Comparison of ENCODE assay signal across 18 cellular contexts in genomic region chr3:160808838-160809237, GRCh38. TPM values are rescaled to one million over a fixed set of nuclear protein-coding genes. Genes with fewer than 3 reads are reported as not detected.
DNase-seq lines count a peak whose midpoint lies in the region; ATAC-seq and TF ChIP-seq lines count a peak whose summit lies in the region.
"Had no signal": no experiment of that assay in that cellular context is flagged by ENCODE, and none has a peak within 500 bp of the region (broad histone marks: within the 10 kb centered on the region; RNA-seq: fewer than 3 reads in every experiment).

No MANE protein-coding gene starts in this region.

- H3K9me3 Mint-ChIP-seq in WTC11: no peaks in the 10 kb centered on the region
- H3K9me3 Mint-ChIP-seq: activated CD4-positive, alpha-beta T cell treated with anti-CD3 and anti-CD28 coated beads, Interleukin-2, amount 10 ng/mL, durations not matched to agents 7 days and 5 days; H9 had no signal

- TF ChIP-seq EP300 in tibial nerve (IDR thresholded peaks at IDR 0.05): no peak

- no peak overlapping the region for H3K4me3 Mint-ChIP-seq in WTC11
- H3K4me3 Mint-ChIP-seq: activated CD4-positive, alpha-beta T cell treated with anti-CD3 and anti-CD28 coated beads, Interleukin-2, amount 10 ng/mL, durations not matched to agents 7 days and 5 days; H9 had no signal

- H3K27ac ChIP-seq in stomach smooth muscle (ENCODE audit: low read length) (peak overlapping the region; percentile 69), tibial nerve (no peak overlapping the region), spleen (no peak overlapping the region)
- H3K27ac ChIP-seq: ovary had no signal

- no peaks in the 10 kb centered on the region; the same call in 1 of the 2 replicates for H3K27me3 Mint-ChIP-seq in WTC11 (ENCODE audit: low read depth)

- TF ChIP-seq POLR2A in tibial nerve (IDR thresholded peaks at IDR 0.05) (no peak), spleen (IDR thresholded peaks at IDR 0.05) (no peak)

- intact Hi-C loops in spleen (cut with DNase I; ENCODE audit: low total_unique reads): no loop called here

- TF ChIP-seq CTCF in WTC11 (IDR thresholded peaks at IDR 0.05): no peak
- TF ChIP-seq CTCF in tibial nerve (IDR thresholded peaks at IDR 0.05): no peak
- TF ChIP-seq CTCF in spleen (IDR thresholded peaks at IDR 0.05 in 8 of 11, conservative IDR thresholded peaks at IDR 0.05 in 3 of 11): no peak

- no peaks in the 10 kb centered on the region for H3K9me3 ChIP-seq in stomach smooth muscle (ENCODE audit: control insufficient read depth in 2 of 2, low read length in 2 of 2)
- H3K9me3 ChIP-seq in tibial nerve: no peaks in the 10 kb centered on the region
- H3K9me3 ChIP-seq in spleen: no peaks in the 10 kb centered on the region
- H3K9me3 ChIP-seq: ovary, vagina had no signal

- 81 to 92% methylated on average over 3 of the region's 3 CpGs for WGBS in tibial nerve, 2 donors
- WGBS in spleen, 5 donors: 74 to 95% (median 82%) methylated on average over 3 of the region's 3 CpGs

- no peak overlapping the region for H3K27ac Mint-ChIP-seq in WTC11
- H3K27ac Mint-ChIP-seq: activated CD4-positive, alpha-beta T cell treated with anti-CD3 and anti-CD28 coated beads, Interleukin-2, amount 10 ng/mL, durations not matched to agents 7 days and 5 days had no signal

- peak; percentile 44 for DNase-seq in NCI-H2029 treated with DMSO at 0.1 percent for 48 hours (lab: John Stamatoyannopoulos, UW)
- no peak for DNase-seq in NCI-H2029 (lab: John Stamatoyannopoulos, UW)
- DNase-seq in cerebellum (ENCODE audit: low spot score): peak; percentile 71
- DNase-seq in left lobe of liver (ENCODE audit: low spot score): peak; percentile 89
- no peak for DNase-seq in WTC11 (ENCODE audit: low spot score)
- no peak for DNase-seq in tibial nerve (ENCODE audit: low spot score in 2 of 2)
- DNase-seq in spleen: no peak
- DNase-seq: activated CD4-positive, alpha-beta T cell treated with anti-CD3 and anti-CD28 coated beads, Interleukin-2, amount 10 ng/mL, durations not matched to agents 7 days and 5 days; effector CD4-positive, alpha-beta T cell; H9; ovary; small intestine; stimulated activated CD4-positive, alpha-beta T cell treated with anti-CD3 and anti-CD28 coated beads, Interleukin-4, amount 100 ng/mL, for 1 hour; SW 1271 had no signal

- POLR2A ChIA-PET in WTC11 (lab: Charles Lee): interaction anchor here (1.1 kb wide), 1 partner anchor 13 kb away, joined by 6 read pairs; no protein-coding TSS in a partner anchor

- no peaks in the 10 kb centered on the region for H3K36me3 Mint-ChIP-seq in WTC11

- H3K27me3 ChIP-seq in stomach smooth muscle (ENCODE audit: control insufficient read depth in 1 of 2, insufficient read depth in 2 of 2, low read length in 2 of 2) (no peaks in the 10 kb centered on the region), tibial nerve (no peaks in the 10 kb centered on the region), spleen (replicated peaks in 1 of 7) (no peaks in the 10 kb centered on the region)
- H3K27me3 ChIP-seq: ovary, vagina had no signal

- ATAC-seq in left lobe of liver: peak; percentile 84
- ATAC-seq in WTC11: no peak
- ATAC-seq: esophagus mucosa, GM12878 had no signal

- peaks cover 48% of the 10 kb centered on the region for H3K4me1 ChIP-seq in stomach smooth muscle (ENCODE audit: control insufficient read depth, insufficient read depth, low read length)
- peaks cover 0 to 39% (median 4%) of the 10 kb centered on the region in 4 donors for H3K4me1 ChIP-seq in tibial nerve
- H3K4me1 ChIP-seq in spleen: peaks cover 0 to 5% (median 0%) of the 10 kb centered on the region in 6 donors

- H3K9ac ChIP-seq in stomach smooth muscle (ENCODE audit: low read length in 2 of 2): no peak overlapping the region

- H3K4me3 ChIP-seq in stomach smooth muscle (ENCODE audit: low read length in 2 of 2) (peak overlapping the region in 1 of 2 donors; percentile 15), tibial nerve (no peak overlapping the region), spleen (no peak overlapping the region)
- H3K4me3 ChIP-seq: GM12878, ovary, vagina had no signal

- H3K36me3 ChIP-seq in stomach smooth muscle (ENCODE audit: control insufficient read depth in 2 of 2, insufficient read depth in 2 of 2, low read length in 2 of 2) (no peaks in the 10 kb centered on the region), tibial nerve (no peaks in the 10 kb centered on the region), spleen (no peaks in the 10 kb centered on the region)
- H3K36me3 ChIP-seq: ovary, vagina had no signal

- CTCF ChIA-PET in WTC11 (lab: Charles Lee): interaction anchor here (0.8 to 1.0 kb wide), 2 partner anchors 9 to 65 kb away, joined by 3 read pairs; no protein-coding TSS in a partner anchor

- peaks cover 13% of the 10 kb centered on the region for H3K4me1 Mint-ChIP-seq in WTC11
- H3K4me1 Mint-ChIP-seq: activated CD4-positive, alpha-beta T cell treated with anti-CD3 and anti-CD28 coated beads, Interleukin-2, amount 10 ng/mL, durations not matched to agents 7 days and 5 days had no signal

TF ChIP-seq in WTC11, 78 proteins besides CTCF, POLR2A, EP300 and RAD21:
- TF ChIP-seq SOX15 (CRISPR knock-in tag; IDR thresholded peaks at IDR 0.05) (no peak), ZNF121 (CRISPR knock-in tag; IDR thresholded peaks at IDR 0.05) (no peak), ZBTB21 (CRISPR knock-in tag; IDR thresholded peaks at IDR 0.05; ENCODE audit: borderline replicate concordance) (no peak)
- TF ChIP-seq, protein P1, sequence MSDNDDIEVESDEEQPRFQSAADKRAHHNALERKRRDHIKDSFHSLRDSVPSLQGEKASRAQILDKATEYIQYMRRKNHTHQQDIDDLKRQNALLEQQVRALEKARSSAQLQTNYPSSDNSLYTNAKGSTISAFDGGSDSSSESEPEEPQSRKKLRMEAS (CRISPR knock-in tag; IDR thresholded peaks at IDR 0.05): no peak

RNA-seq across cellular contexts. Expression of gene PPM1L, which starts 52.8 kb away (rescaled TPM):
- 55.2 TPM for total RNA-seq in cerebellum
- 26.4 TPM for total RNA-seq in left lobe of liver
- 16.0 to 18.1 TPM (median 16.1 TPM) in 3 replicates for total RNA-seq in WTC11 (2021)
- 10 to 100 TPM; 13.2 to 41.0 (median 24.3) TPM for total RNA-seq in tibial nerve
- 10 to 100 TPM in 6 of 7 donors, 1 to 10 TPM in 1; 9.5 to 16.7 (median 12.8) TPM for total RNA-seq in spleen
- 1 to 10 TPM in 1 of 3 donors, under 1 TPM in 2; 0.63 to 1.4 (median 0.64) TPM for polyA plus RNA-seq in spleen

Comparison
In these comparisons a context has a peak if more than half of its experiments do, and no peak if none do; other contexts are left out.
1. DNase-seq: peak in NCI-H2029 treated with DMSO at 0.1 percent for 48 hours (single experiment), cerebellum (single experiment) and left lobe of liver (single experiment); none in NCI-H2029 (single experiment), WTC11 (single experiment), tibial nerve (0 of 2) and spleen (single experiment).